In genomic region chr14:54267172-54267571, GRCh38 we compare ENCODE assay signal across 15 cellular contexts.
DNase-seq lines count a peak whose midpoint lies in the region; ATAC-seq and TF ChIP-seq lines count a peak whose summit lies in the region.
"Had no signal": no experiment of that assay in that cellular context is flagged by ENCODE, and none has a peak within 500 bp of the region (broad histone marks: within the 10 kb centered on the region; RNA-seq: fewer than 3 reads in every experiment).

No MANE protein-coding gene starts in this region.

- H2AK5ac ChIP-seq in mesenchymal stem cell (ENCODE audit: low read length, severe bottlenecking): no peak overlapping the region

- H4K91ac ChIP-seq in mesenchymal stem cell (ENCODE audit: low read length): no peak overlapping the region

- peak; percentile 14 to 39 for DNase-seq in SJCRH30
- DNase-seq in colonic mucosa: no peak
- no peak for DNase-seq in NCI-H1092 (lab: John Stamatoyannopoulos, UW)
- no peak for DNase-seq in mesenteric fat pad (ENCODE audit: low spot score)
- DNase-seq in mesenchymal stem cell: no peak
- DNase-seq: cortex of kidney; hippocampal formation; Karpas-422; NK-92 treated with Interleukin-12 subunit alpha and Interleukin-12 subunit beta, amount 100 ng/mL, for 24 hours; stimulated activated CD4-positive, alpha-beta T cell treated with anti-CD3 and anti-CD28 coated beads, Interleukin-2, amount 100 ng/mL, for 24 hours; T-helper 9 cell had no signal

- no peak overlapping the region for H3K14ac ChIP-seq in mesenchymal stem cell (ENCODE audit: low read length in 2 of 2)

- H3K36me3 ChIP-seq in SJCRH30 (no peaks in the 10 kb centered on the region), colonic mucosa (no peaks in the 10 kb centered on the region), mesenchymal stem cell (ENCODE audit: control insufficient read depth in 1 of 2, insufficient read depth in 2 of 2, low read depth in 1 of 2, low read length in 2 of 2) (no peaks in the 10 kb centered on the region)
- H3K36me3 ChIP-seq: thoracic aorta had no signal

- no peak overlapping the region for H2BK15ac ChIP-seq in mesenchymal stem cell (ENCODE audit: low read depth, poor library complexity, severe bottlenecking)

- peaks cover 4% of the 10 kb centered on the region; the same call in 1 of the 2 replicates for H3K4me1 ChIP-seq in SJCRH30
- H3K4me1 ChIP-seq in colonic mucosa: no peaks in the 10 kb centered on the region
- no peaks in the 10 kb centered on the region for H3K4me1 ChIP-seq in mesenchymal stem cell (ENCODE audit: control insufficient read depth, insufficient read depth, low read depth, low read length)

- no peak overlapping the region for H4K8ac ChIP-seq in mesenchymal stem cell (ENCODE audit: low read length)

- no peaks in the 10 kb centered on the region for H3K27me3 ChIP-seq in SJCRH30
- H3K27me3 ChIP-seq in colonic mucosa: no peaks in the 10 kb centered on the region
- peaks cover 0 to 7% of the 10 kb centered on the region in 2 experiments for H3K27me3 ChIP-seq in mesenchymal stem cell (ENCODE audit: control insufficient read depth in 1 of 2, insufficient read depth in 1 of 2, low read length in 2 of 2)

- H3K23ac ChIP-seq in mesenchymal stem cell (ENCODE audit: low read length in 2 of 2): no peak overlapping the region

- TF ChIP-seq CTCF in colonic mucosa (IDR thresholded peaks at IDR 0.05): no peak

- intact Hi-C loops in colonic mucosa (cut with DNase I): no loop called here

- ATAC-seq in GM18498 (IDR thresholded peaks at IDR 0.05; ENCODE audit: unreplicated experiment) (peak; percentile 76), GM19438 (IDR thresholded peaks at IDR 0.05; ENCODE audit: low read depth, unreplicated experiment) (peak; percentile 88), HG02981 (IDR thresholded peaks at IDR 0.05; ENCODE audit: unreplicated experiment) (peak; percentile 77)

- H3K4me3 ChIP-seq in SJCRH30: no peak overlapping the region
- H3K4me3 ChIP-seq in colonic mucosa: no peak overlapping the region
- no peak overlapping the region for H3K4me3 ChIP-seq in mesenchymal stem cell (ENCODE audit: insufficient read depth in 1 of 2, low read depth in 1 of 2, low read length in 2 of 2)
- H3K4me3 ChIP-seq: thoracic aorta had no signal

- no peak overlapping the region for H2AFZ ChIP-seq in mesenchymal stem cell (ENCODE audit: low read depth, low read length)

- H2BK5ac ChIP-seq in mesenchymal stem cell (ENCODE audit: low read depth, low read length, poor library complexity, severe bottlenecking): no peak overlapping the region

- 100% methylated on average over 1 of the region's 2 CpGs for WGBS in mesenchymal stem cell

- no peak overlapping the region for H2BK12ac ChIP-seq in mesenchymal stem cell (ENCODE audit: low read length in 2 of 2)

- no peak overlapping the region for H3K4ac ChIP-seq in mesenchymal stem cell (ENCODE audit: low read depth in 1 of 2, low read length in 2 of 2)

- no peak overlapping the region for H3K27ac ChIP-seq in SJCRH30
- no peak overlapping the region for H3K27ac ChIP-seq in colonic mucosa
- no peak overlapping the region for H3K27ac ChIP-seq in mesenchymal stem cell (ENCODE audit: low read length, poor library complexity, severe bottlenecking)
- H3K27ac ChIP-seq: thoracic aorta had no signal

- no peaks in the 10 kb centered on the region for H3K79me1 ChIP-seq in mesenchymal stem cell (replicated peaks; ENCODE audit: low read length, poor library complexity, severe bottlenecking)

- no peak overlapping the region for H3K18ac ChIP-seq in mesenchymal stem cell (ENCODE audit: low read depth in 1 of 2, low read length in 2 of 2)

- no peak overlapping the region for H3K4me2 ChIP-seq in mesenchymal stem cell (ENCODE audit: low read length, poor library complexity, severe bottlenecking)

- H2BK120ac ChIP-seq in mesenchymal stem cell (ENCODE audit: low read depth, low read length): no peak overlapping the region

- no peaks in the 10 kb centered on the region for H3K9me3 ChIP-seq in SJCRH30 (replicated peaks)
- H3K9me3 ChIP-seq in colonic mucosa: no peaks in the 10 kb centered on the region
- no peaks in the 10 kb centered on the region for H3K9me3 ChIP-seq in mesenchymal stem cell (ENCODE audit: control insufficient read depth, low read length)
- H3K9me3 ChIP-seq: thoracic aorta had no signal

- H3K9ac ChIP-seq in colonic mucosa (ENCODE audit: low read depth in 2 of 2, low read length in 2 of 2) (no peak overlapping the region), mesenchymal stem cell (ENCODE audit: low read length) (no peak overlapping the region)

Comparison
In these comparisons a context has a peak if more than half of its experiments do, and no peak if none do; other contexts are left out.
1. DNase-seq: peak in SJCRH30 (2 of 2); none in colonic mucosa (single experiment), NCI-H1092 (single experiment), mesenteric fat pad (single experiment) and mesenchymal stem cell (single experiment).
2. Peak in every context shown above with its lines, with median percentiles within 50 percentile points of each other: ATAC-seq.